Comparison of ENCODE assay signal across 19 cellular contexts in the genomic region with DNA sequence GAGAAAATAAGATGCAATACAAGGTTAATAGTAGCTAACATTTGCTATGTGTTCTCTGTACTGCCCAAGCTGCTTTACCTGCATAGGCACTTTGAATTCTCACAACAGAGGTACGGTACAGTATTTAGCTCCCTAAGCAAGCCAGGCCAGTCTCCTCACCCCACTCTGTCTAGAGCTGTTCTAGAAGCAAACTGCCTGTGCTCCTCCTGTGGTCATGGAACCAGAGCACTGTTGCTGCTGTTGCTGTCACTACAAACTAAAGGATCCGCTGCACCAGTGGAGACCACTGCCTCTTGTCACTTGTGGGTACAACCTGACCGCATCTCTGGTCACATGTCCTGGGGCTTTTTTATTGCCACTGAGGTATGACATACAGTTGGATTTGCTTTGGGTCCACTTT. TPM values are rescaled to one million over a fixed set of nuclear protein-coding genes. Genes with fewer than 3 reads are reported as not detected.
DNase-seq lines count a peak whose midpoint lies in the region; ATAC-seq, FAIRE-seq and TF ChIP-seq lines count a peak whose summit lies in the region.
"Had no signal": no experiment of that assay in that cellular context is flagged by ENCODE, and none has a peak within 500 bp of the region (broad histone marks: within the 10 kb centered on the region; RNA-seq: fewer than 3 reads in every experiment).

No MANE protein-coding gene starts in this region.

- H3K27me3 ChIP-seq in K562 (ENCODE audit: control insufficient read depth in 2 of 2, insufficient read depth in 2 of 2, low read length in 2 of 2), result no peaks in the 10 kb centered on the region

- no peak overlapping the region for H3K27ac Mint-ChIP-seq in glutamatergic neuron (ENCODE audit: unreplicated experiment)
- no peak overlapping the region for H3K27ac Mint-ChIP-seq in activated naive CD4-positive, alpha-beta T cell treated with anti-CD3 and anti-CD28 coated beads, Interleukin-2, amount 50 U/mL, for 72 hours
- H3K27ac Mint-ChIP-seq: B cell; CD4-positive, alpha-beta T cell; GM23338 had no signal

- no peak overlapping the region for H3K4me3 Mint-ChIP-seq in glutamatergic neuron (ENCODE audit: unreplicated experiment)
- H3K4me3 Mint-ChIP-seq: B cell; CD4-positive, alpha-beta T cell; GM23338 had no signal

- WGBS in K562 (ENCODE audit: insufficient coverage, low coverage, missing lambda C conversion rate), result 26% methylated on average over 3 of the region's 3 CpGs

- peak overlapping the region; percentile 82 for H2AFZ ChIP-seq in K562 (ENCODE audit: low read depth, low read length)
- H2AFZ ChIP-seq: GM23338 had no signal

- H3K9me3 ChIP-seq in K562 (replicated peaks; ENCODE audit: control insufficient read depth, insufficient read depth, low read depth, low read length), result no peaks in the 10 kb centered on the region; the same call in 1 of the 2 replicates

- H3K9me1 ChIP-seq in K562 (ENCODE audit: control insufficient read depth, insufficient read depth, low read length), result no peaks in the 10 kb centered on the region

- no peak for TF ChIP-seq POLR2A in K562 (conservative IDR thresholded peaks at IDR 0.05)

- no peaks in the 10 kb centered on the region for H3K4me1 Mint-ChIP-seq in glutamatergic neuron (ENCODE audit: low read depth, unreplicated experiment)
- H3K4me1 Mint-ChIP-seq: B cell, GM23338 had no signal

- no peaks in the 10 kb centered on the region for H3K4me1 ChIP-seq in K562 (replicated peaks in 1 of 2; ENCODE audit: control insufficient read depth in 2 of 2, insufficient read depth in 2 of 2, low read length in 2 of 2)

- ATAC-seq in GM18867 (IDR thresholded peaks at IDR 0.05; ENCODE audit: unreplicated experiment), result peak; percentile 24
- ATAC-seq in GM21515 (IDR thresholded peaks at IDR 0.05; ENCODE audit: unreplicated experiment), result peak; percentile 19
- ATAC-seq in HG03159 (IDR thresholded peaks at IDR 0.05; ENCODE audit: unreplicated experiment), result peak; percentile 12
- peak; percentile 70 for ATAC-seq in K562
- ATAC-seq in activated naive CD4-positive, alpha-beta T cell treated with anti-CD3 and anti-CD28 coated beads, Interleukin-2, amount 50 U/mL, for 72 hours, result no peak
- ATAC-seq: GM23338 had no signal

- no peak for TF ChIP-seq EP300 in K562 (IDR thresholded peaks at IDR 0.05; ENCODE audit: low read length)

- peaks cover 2% of the 10 kb centered on the region for H3K27me3 Mint-ChIP-seq in glutamatergic neuron (ENCODE audit: unreplicated experiment)
- H3K27me3 Mint-ChIP-seq: CD4-positive, alpha-beta T cell had no signal

- no TSS peak for BruUV-seq in K562 (replicated peaks; lab: Mats Ljungman, UMichigan)

- H4K20me1 ChIP-seq in K562 (replicated peaks; ENCODE audit: control insufficient read depth, insufficient read depth, low read length), result no peaks in the 10 kb centered on the region

- no peak for TF ChIP-seq RAD21 in K562 (CRISPR knock-in tag; conservative IDR thresholded peaks at IDR 0.05 in 1 of 2, IDR thresholded peaks at IDR 0.05 in 1 of 2)

- no peak overlapping the region for H3K4me2 ChIP-seq in K562 (ENCODE audit: insufficient read depth, low read length)
- H3K4me2 ChIP-seq: GM23338 had no signal

- H3K27ac ChIP-seq in K562 (ENCODE audit: extremely low read depth, low read depth, low read length), result no peak overlapping the region

- in situ Hi-C loops in K562 (cut with MboI), result no loop called here

- no peaks in the 10 kb centered on the region for H3K79me2 ChIP-seq in K562 (ENCODE audit: control insufficient read depth, insufficient read depth, low read length)

- no peak overlapping the region for H3K4me3 ChIP-seq in K562
- H3K4me3 ChIP-seq: GM23338 had no signal

- DNase-seq in K562 (ENCODE audit: extremely low read depth in 1 of 4, low spot score in 3 of 4), result no peak
- no peak for DNase-seq in glutamatergic neuron
- DNase-seq in activated CD4-positive, CD25-positive, alpha-beta regulatory T cell treated with anti-CD3 and anti-CD28 coated beads, Interleukin-2, amount 50 U/mL, for 72 hours, result no peak
- no peak for DNase-seq in activated naive CD4-positive, alpha-beta T cell treated with anti-CD3 and anti-CD28 coated beads, Interleukin-2, amount 50 U/mL, for 72 hours (ENCODE audit: low spot score in 2 of 2)
- no peak for DNase-seq in stimulated activated CD4-positive, alpha-beta T cell treated with anti-CD3 and anti-CD28 coated beads, Interleukin-1b, Interleukin-23, amount 100 ng/mL, for 48 hours
- DNase-seq: C1 segment of cervical spinal cord; Calu3; CD4-positive, alpha-beta T cell; DMS 273 treated with DMSO at 0.1 percent for 48 hours; H7; KBM-7 had no signal

- TF ChIP-seq CTCF in K562 (IDR thresholded peaks at IDR 0.05 in 2 of 3, conservative IDR thresholded peaks at IDR 0.05 in 1 of 3; ENCODE audit: insufficient read depth in 2 of 3, low read depth in 1 of 3, low read length in 3 of 3) (no peak), glutamatergic neuron (IDR thresholded peaks at IDR 0.05; ENCODE audit: partially characterized antibody, unreplicated experiment) (no peak)

- H3K9ac ChIP-seq in K562 (ENCODE audit: insufficient read depth in 1 of 2, low read depth in 2 of 2, low read length in 2 of 2), result no peak overlapping the region

- FAIRE-seq in K562 (lab: Jason Lieb, UNC), result no peak
- FAIRE-seq: A204.1, GM18507, GM19239 had no signal

- CTCF ChIA-PET in K562 (lab: Yijun Ruan, JAX; ENCODE audit: low intra/inter-chr PET ratio), result no interaction called here

- H3K9me3 Mint-ChIP-seq in glutamatergic neuron (ENCODE audit: unreplicated experiment), result no peaks in the 10 kb centered on the region
- no peaks in the 10 kb centered on the region for H3K9me3 Mint-ChIP-seq in activated naive CD4-positive, alpha-beta T cell treated with anti-CD3 and anti-CD28 coated beads, Interleukin-2, amount 50 U/mL, for 72 hours
- H3K9me3 Mint-ChIP-seq: CD4-positive, alpha-beta T cell; GM23338 had no signal

- POLR2A ChIA-PET in K562 (lab: Yijun Ruan, JAX), result no interaction called here

- no peaks in the 10 kb centered on the region for H3K36me3 Mint-ChIP-seq in glutamatergic neuron (ENCODE audit: unreplicated experiment)
- H3K36me3 Mint-ChIP-seq in activated naive CD4-positive, alpha-beta T cell treated with anti-CD3 and anti-CD28 coated beads, Interleukin-2, amount 50 U/mL, for 72 hours, result peaks cover 6 to 7% of the 10 kb centered on the region in 2 donors

- intact Hi-C loops in K562 (cut with micrococcal nuclease), result no loop called here

- peaks cover 1% of the 10 kb centered on the region; the same call in 1 of the 3 replicates for H3K36me3 ChIP-seq in K562 (ENCODE audit: control insufficient read depth, insufficient read depth, low read length)

TF ChIP-seq in K562, 482 proteins besides CTCF, POLR2A, EP300 and RAD21 (continues in another document):
- no peak for TF ChIP-seq FUS (optimal IDR thresholded peaks at IDR 0.05; ENCODE audit: low read depth, low read length)
- no peak for TF ChIP-seq ZNF785 (CRISPR knock-in tag; IDR thresholded peaks at IDR 0.05)
- TF ChIP-seq, protein P1, sequence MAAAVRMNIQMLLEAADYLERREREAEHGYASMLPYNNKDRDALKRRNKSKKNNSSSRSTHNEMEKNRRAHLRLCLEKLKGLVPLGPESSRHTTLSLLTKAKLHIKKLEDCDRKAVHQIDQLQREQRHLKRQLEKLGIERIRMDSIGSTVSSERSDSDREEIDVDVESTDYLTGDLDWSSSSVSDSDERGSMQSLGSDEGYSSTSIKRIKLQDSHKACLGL (CRISPR knock-in tag; IDR thresholded peaks at IDR 0.05; ENCODE audit: borderline replicate concordance, poor library complexity, severe bottlenecking), result no peak
- no peak for TF ChIP-seq LARP7 (IDR thresholded peaks at IDR 0.05)
- TF ChIP-seq, protein P2, sequence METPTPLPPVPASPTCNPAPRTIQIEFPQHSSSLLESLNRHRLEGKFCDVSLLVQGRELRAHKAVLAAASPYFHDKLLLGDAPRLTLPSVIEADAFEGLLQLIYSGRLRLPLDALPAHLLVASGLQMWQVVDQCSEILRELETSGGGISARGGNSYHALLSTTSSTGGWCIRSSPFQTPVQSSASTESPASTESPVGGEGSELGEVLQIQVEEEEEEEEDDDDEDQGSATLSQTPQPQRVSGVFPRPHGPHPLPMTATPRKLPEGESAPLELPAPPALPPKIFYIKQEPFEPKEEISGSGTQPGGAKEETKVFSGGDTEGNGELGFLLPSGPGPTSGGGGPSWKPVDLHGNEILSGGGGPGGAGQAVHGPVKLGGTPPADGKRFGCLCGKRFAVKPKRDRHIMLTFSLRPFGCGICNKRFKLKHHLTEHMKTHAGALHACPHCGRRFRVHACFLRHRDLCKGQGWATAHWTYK (CRISPR knock-in tag; IDR thresholded peaks at IDR 0.05), result no peak
- no peak for TF ChIP-seq CTBP1 (IDR thresholded peaks at IDR 0.05; ENCODE audit: borderline replicate concordance)

RNA-seq across cellular contexts. Expression of a gene that starts 19.6 kb away (rescaled TPM):
- 17.1 and 71.1 TPM in 2 replicates for total RNA-seq in K562 (2011; cell fraction: chromatin; rRNA removed; ENCODE audit: low replicate concordance)
- 17.5 and 18.4 TPM in 2 replicates for total RNA-seq in K562 (2011; cell fraction: nucleolus; rRNA removed)
- 30.5 and 31.5 TPM in 2 replicates for total RNA-seq in K562 (2011; cell fraction: nucleoplasm; rRNA removed)
- total RNA-seq in K562 (2014; rRNA removed) (70.0 and 81.3 TPM in 2 replicates), K562 (2014; rRNA removed; fragmentation: Illumina TruSeq; extraction: Trizol) (103 and 111 TPM in 2 replicates), K562 (2015; rRNA removed; fragmentation: Illumina TruSeq; extraction: Trizol) (99.2 and 109 TPM in 2 replicates), K562 (2021) (78.0 and 84.0 TPM in 2 replicates), glutamatergic neuron (ENCODE audit: unreplicated experiment) (23.5 TPM)
- polyA plus RNA-seq in K562 (2011; rRNA removed) (75.4 and 99.7 TPM in 2 replicates), K562 (2014; fragmentation: Illumina TruSeq; extraction: Trizol) (86.3 and 86.4 TPM in 2 replicates), K562 (2014; fragmentation: Nextera tagmentation; extraction: Ambion mirVana) (100 to 1,000 TPM in 1 of 2 experiments, 10 to 100 TPM in 1; 73.6 to 115 TPM), K562 (2014; rRNA removed) (76.2 and 92.0 TPM in 2 replicates)
- 25.3 and 53.9 TPM in 2 replicates for polyA plus RNA-seq in K562 (2011; cell fraction: cytosol; rRNA removed)
- polyA plus RNA-seq in K562 (2011; cell fraction: nucleus; rRNA removed), result 38.4 and 72.1 TPM in 2 replicates
- 44.6 and 84.7 TPM in 2 replicates for polyA plus RNA-seq in K562 (2012)
- 135 and 205 TPM in 2 replicates for polyA minus RNA-seq in K562 (2011; rRNA and poly(A)+ RNA removed)
- polyA minus RNA-seq in K562 (2011; cell fraction: cytosol; rRNA and poly(A)+ RNA removed), result 45.2 and 49.9 TPM in 2 replicates
- 38.9 and 75.0 TPM in 2 replicates for polyA minus RNA-seq in K562 (2011; cell fraction: nucleus; rRNA and poly(A)+ RNA removed)
- total RNA-seq in activated naive CD4-positive, alpha-beta T cell treated with anti-CD3 and anti-CD28 coated beads, Interleukin-2, amount 50 U/mL, for 72 hours, result 10 to 100 TPM; 53.0 to 54.2 TPM

Comparison
In these comparisons a context has a peak if more than half of its experiments do, and no peak if none do; other contexts are left out.
1. ATAC-seq: peak in GM18867 (single experiment), GM21515 (single experiment), HG03159 (single experiment) and K562 (single experiment); none in activated naive CD4-positive, alpha-beta T cell treated with anti-CD3 and anti-CD28 coated beads, Interleukin-2, amount 50 U/mL, for 72 hours (0 of 2).